ENCODE assay signal across 2 cellular contexts in the genomic region with DNA sequence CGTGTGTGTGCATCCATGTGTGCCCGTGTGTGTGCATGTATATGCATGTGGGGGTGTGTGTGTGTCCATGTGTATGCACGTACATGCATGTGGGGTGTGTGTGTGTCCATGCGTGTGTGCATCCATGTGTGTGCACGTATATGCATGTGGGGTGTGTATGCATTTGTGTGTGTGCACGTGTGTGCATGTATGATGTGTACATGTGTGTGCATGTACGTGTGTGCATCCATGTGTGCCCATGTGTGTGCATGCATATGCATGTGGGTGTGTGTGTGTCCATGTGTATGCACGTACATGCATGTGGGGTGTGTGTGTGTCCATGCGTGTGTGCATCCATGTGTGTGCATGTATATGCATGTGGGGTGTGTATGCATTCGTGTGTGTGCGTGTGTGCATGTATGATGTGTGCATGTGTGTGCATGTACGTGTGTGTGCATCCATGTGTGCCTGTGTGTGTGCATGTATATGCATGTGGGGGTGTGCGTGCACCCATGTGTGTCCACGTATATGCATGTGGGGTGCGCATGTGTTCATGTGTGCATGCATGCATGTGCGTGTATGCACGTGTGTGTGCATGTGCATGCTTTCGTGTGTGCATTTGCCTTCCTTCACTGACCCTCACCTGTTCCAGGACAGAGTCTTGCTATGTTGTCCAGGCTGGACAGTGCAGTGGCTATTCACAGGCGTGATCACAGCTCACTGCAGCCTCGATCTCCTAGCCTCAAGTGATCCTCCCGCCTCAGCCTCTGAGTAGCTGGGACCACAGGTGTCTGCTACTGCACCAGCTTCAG.
A peak's percentile ranks its signal among the peaks of the same experiment; 100 is the strongest.
TF ChIP-seq lines count a peak whose summit lies in the region.

No MANE protein-coding gene starts in this region.

TF ChIP-seq in H1, 55 proteins besides CTCF, POLR2A, EP300 and RAD21:
- no peak for TF ChIP-seq ZNF274 (IDR thresholded peaks at IDR 0.05; ENCODE audit: borderline replicate concordance, extremely low read depth, low read length)
- no peak for TF ChIP-seq EGR1 (IDR thresholded peaks at IDR 0.05; ENCODE audit: borderline replicate concordance, low read depth, low read length)
- no peak for TF ChIP-seq KDM5A (IDR thresholded peaks at IDR 0.05; ENCODE audit: low read length)
- TF ChIP-seq SRF (IDR thresholded peaks at IDR 0.05; ENCODE audit: low read depth, low read length): no peak
- TF ChIP-seq ASH2L (IDR thresholded peaks at IDR 0.05; ENCODE audit: low read length): no peak

TF ChIP-seq in neural cell, 6 proteins besides CTCF, POLR2A, EP300 and RAD21:
- TF ChIP-seq TAF1 (IDR thresholded peaks at IDR 0.05; ENCODE audit: low read depth) (no peak), EZH2 (IDR thresholded peaks at IDR 0.05; ENCODE audit: borderline replicate concordance, insufficient read depth, low read length, poor library complexity, severe bottlenecking) (no peak), SMC3 (conservative IDR thresholded peaks at IDR 0.05; ENCODE audit: poor library complexity) (no peak), POLR2AphosphoS5 (IDR thresholded peaks at IDR 0.05) (peak; percentile 7), REST (IDR thresholded peaks at IDR 0.05; ENCODE audit: borderline replicate concordance) (no peak)
